Comparison of ENCODE assay signal across 7 cellular contexts in the genomic region with DNA sequence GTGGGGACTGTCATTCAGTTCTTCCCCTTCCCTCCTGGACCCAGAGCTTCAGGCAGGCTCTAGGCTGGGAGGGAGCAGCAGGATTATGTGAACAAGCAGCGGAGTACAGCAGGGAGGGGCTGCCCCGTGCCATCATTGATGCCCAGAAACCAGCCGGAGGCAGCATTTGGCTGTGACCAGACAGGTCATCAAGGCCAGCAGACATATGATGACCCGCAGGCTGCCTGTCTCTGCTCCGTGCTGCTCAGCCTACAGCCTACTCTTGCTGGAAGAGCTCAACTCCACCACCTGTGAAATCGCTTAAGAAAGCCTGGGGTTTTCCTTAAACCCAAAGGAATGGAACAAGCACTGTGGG. TPM values are rescaled to one million over a fixed set of nuclear protein-coding genes. Genes with fewer than 3 reads are reported as not detected.
DNase-seq lines count a peak whose midpoint lies in the region; ATAC-seq and TF ChIP-seq lines count a peak whose summit lies in the region.
"Had no signal": no experiment of that assay in that cellular context is flagged by ENCODE, and none has a peak within 500 bp of the region (broad histone marks: within the 10 kb centered on the region; RNA-seq: fewer than 3 reads in every experiment).

No MANE protein-coding gene starts in this region.

- DNase-seq in psoas muscle, result no peak
- DNase-seq: activated CD4-positive, alpha-beta T cell treated with anti-CD3 and anti-CD28 coated beads, Interleukin-2, amount 10 ng/mL, durations not matched to agents 24 days and 14 days; kidney glomerular epithelial cell; NCI-H1092 treated with DMSO at 0.1 percent for 48 hours had no signal

- WGBS in psoas muscle, 3 donors, result 24 to 39% (median 26%) methylated on average over 6 of the region's 6 CpGs

- H3K27ac ChIP-seq in psoas muscle, result peak overlapping the region; percentile 98

- H3K4me3 ChIP-seq in psoas muscle, result peak overlapping the region; percentile 87

- H3K9me3 ChIP-seq in psoas muscle, result no peaks in the 10 kb centered on the region

- H3K4me1 ChIP-seq in psoas muscle, result peaks cover 51% of the 10 kb centered on the region

- H3K27me3 ChIP-seq in psoas muscle (ENCODE audit: insufficient read depth in 3 of 3, low read length in 2 of 3), result no peaks in the 10 kb centered on the region

- TF ChIP-seq CTCF in psoas muscle (IDR thresholded peaks at IDR 0.05), result no peak

- H3K36me3 ChIP-seq in psoas muscle (ENCODE audit: insufficient read depth in 1 of 2, low read depth in 1 of 2), result peaks cover 7 to 63% of the 10 kb centered on the region in 2 donors

- ATAC-seq in psoas muscle (no peak), GM19452 (IDR thresholded peaks at IDR 0.05; ENCODE audit: unreplicated experiment) (no peak)

- intact Hi-C loops in psoas muscle (cut with DNase I), result no loop called here

RNA-seq across cellular contexts. Expression of a gene that starts 4.9 kb away (rescaled TPM):
- 100 to 1,000 TPM in 3 of 4 donors, 10 to 100 TPM in 1; 87.3 to 253 (median 113) TPM for total RNA-seq in psoas muscle
- 100 to 1,000 TPM in 2 of 3 donors, 10 to 100 TPM in 1; 83.1 to 200 (median 120) TPM for polyA plus RNA-seq in psoas muscle

RNA-seq across cellular contexts. Expression of a gene that starts 15.8 kb away (rescaled TPM):
- 10 to 100 TPM in 1 of 4 donors, 1 to 10 TPM in 3; 5.4 to 21.3 (median 8.2) TPM for total RNA-seq in psoas muscle
- 1 to 10 TPM; 4.8 to 7.5 (median 7.1) TPM for polyA plus RNA-seq in psoas muscle

RNA-seq across cellular contexts. Expression of a gene that starts 18.0 kb away (rescaled TPM):
- total RNA-seq in psoas muscle, result 10 to 100 TPM in 3 of 4 donors, 1 to 10 TPM in 1; 3.7 to 12.0 (median 11.4) TPM
- polyA plus RNA-seq in psoas muscle, result 10 to 100 TPM in 2 of 3 donors, 1 to 10 TPM in 1; 9.7 to 16.6 (median 15.1) TPM

RNA-seq across cellular contexts. Expression of a gene that starts 26.9 kb away (rescaled TPM):
- total RNA-seq in psoas muscle, result 10 to 100 TPM in 2 of 4 donors, 1 to 10 TPM in 2; 8.9 to 18.8 (median 13.4) TPM
- polyA plus RNA-seq in psoas muscle, result 10 to 100 TPM; 19.6 to 40.1 (median 22.8) TPM

RNA-seq across cellular contexts. Expression of a gene that starts 42.6 kb away (rescaled TPM):
- total RNA-seq in psoas muscle, result not detected
- under 1 TPM in 2 of 3 donors, not detected in 1; 0.04 to 0.16 TPM for polyA plus RNA-seq in psoas muscle
- total RNA-seq: activated CD4-positive, alpha-beta T cell treated with anti-CD3 and anti-CD28 coated beads, Interleukin-2, amount 10 ng/mL, durations not matched to agents 24 days and 14 days; Daoy; urinary bladder had no signal
